ENCODE assay signal across 14 cellular contexts in genomic region chr5:36730537-36731216, GRCh38.
"Had no signal": no experiment of that assay in that cellular context is flagged by ENCODE, and none has a peak within 500 bp of the region (broad histone marks: within the 10 kb centered on the region; RNA-seq: fewer than 3 reads in every experiment).

No MANE protein-coding gene starts in this region.

- H3K9ac ChIP-seq: neural progenitor cell had no signal

- H3K27ac ChIP-seq: coronary artery, esophagus muscularis mucosa, neural progenitor cell, ovary had no signal

- H2AFZ ChIP-seq: neural progenitor cell had no signal

- H3K4me3 ChIP-seq: coronary artery, esophagus muscularis mucosa, lung, neural progenitor cell, ovary had no signal

- DNase-seq: activated CD4-positive, alpha-beta T cell treated with anti-CD3 and anti-CD28 coated beads, Interleukin-2, amount 10 ng/mL, durations not matched to agents 24 days and 14 days; activated CD4-positive, CD25-positive, alpha-beta regulatory T cell; activated CD8-positive, alpha-beta memory T cell treated with anti-CD3 and anti-CD28 coated beads for 24 hours; activated naive CD4-positive, alpha-beta T cell; activated naive CD8-positive, alpha-beta T cell treated with anti-CD3 and anti-CD28 coated beads, Interleukin-2, amount 10 ng/mL, durations not matched to agents 7 days and 5 days; left colon; midbrain; naive B cell; ovary had no signal

- H3K27me3 ChIP-seq: esophagus muscularis mucosa, neural progenitor cell, ovary had no signal

- H3K9me3 ChIP-seq: esophagus muscularis mucosa, ovary had no signal

- H3K4me1 ChIP-seq: neural progenitor cell had no signal

- ATAC-seq: left colon; stimulated activated effector memory CD8-positive, alpha-beta T cell treated with anti-CD3 and anti-CD28 coated beads, Interleukin-12 subunit alpha, Interleukin-12 subunit beta, amount 100 ng/mL, for 72 hours had no signal

- H3K36me3 ChIP-seq: esophagus muscularis mucosa, neural progenitor cell, ovary had no signal

- H3K4me2 ChIP-seq: neural progenitor cell had no signal
